ENCODE assay signal across 8 cellular contexts in the genomic region with DNA sequence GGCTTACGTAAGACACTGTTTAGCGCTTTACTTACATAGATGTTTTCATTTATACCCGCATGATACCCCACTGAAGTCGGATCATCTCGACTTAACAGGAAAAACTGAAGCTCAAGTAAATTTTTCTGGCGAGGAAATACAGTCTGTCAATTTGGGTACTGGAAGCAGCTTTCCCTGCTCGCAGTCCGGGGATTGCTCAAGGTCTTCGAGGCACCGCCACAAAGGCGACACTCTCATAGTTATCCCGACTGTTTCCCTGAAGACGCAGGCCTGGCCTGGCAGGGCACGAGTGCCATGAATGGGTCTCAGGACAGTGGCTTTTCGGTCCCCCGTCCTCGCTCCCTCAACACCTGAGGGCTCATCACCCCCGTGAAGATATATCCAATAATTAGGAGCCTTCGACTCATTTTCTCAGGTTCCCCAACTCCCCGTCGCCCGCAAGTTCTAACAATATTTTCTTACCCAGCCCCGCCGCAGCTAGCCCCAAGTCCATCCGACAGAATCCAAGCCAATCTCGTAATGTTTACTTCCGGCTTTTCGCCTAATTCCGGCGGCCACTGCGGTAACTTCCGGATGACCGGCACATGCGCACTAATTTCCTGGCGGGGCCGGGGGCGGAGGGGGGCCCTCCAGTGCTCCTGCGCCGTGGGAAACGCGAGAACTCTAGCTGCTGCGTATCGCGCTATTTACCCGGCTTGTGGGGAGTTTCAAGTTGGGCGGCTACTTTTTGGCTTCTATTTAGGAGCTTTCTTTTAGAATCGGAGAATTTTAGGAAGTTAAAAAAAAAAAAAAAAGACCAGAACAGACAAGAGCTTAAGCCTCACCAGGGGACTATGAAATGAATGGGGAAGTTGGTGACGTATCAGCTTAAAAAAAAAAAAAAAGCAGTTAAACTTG. TPM values are rescaled to one million over a fixed set of nuclear protein-coding genes. Genes with fewer than 3 reads are reported as not detected.
A peak's percentile ranks its signal among the peaks of the same experiment; 100 is the strongest.
DNase-seq lines count a peak whose midpoint lies in the region; ATAC-seq and TF ChIP-seq lines count a peak whose summit lies in the region.

A gene (minus strand): TSS at position 521 of the 897 bp plus-strand sequence. CDS start 3,787 bp downstream, outside the sequence.

- H3K4me1 Mint-ChIP-seq in activated naive CD4-positive, alpha-beta T cell treated with anti-CD3 and anti-CD28 coated beads for 36 hours (ENCODE audit: low read depth) = peaks cover 43% of the 10 kb centered on the region

- H3K9me3 Mint-ChIP-seq in activated naive CD4-positive, alpha-beta T cell treated with anti-CD3 and anti-CD28 coated beads for 36 hours = no peaks in the 10 kb centered on the region

- peak; percentile 94 for ATAC-seq in gastroesophageal sphincter

- H3K27me3 Mint-ChIP-seq in activated naive CD4-positive, alpha-beta T cell treated with anti-CD3 and anti-CD28 coated beads for 36 hours (ENCODE audit: low read depth) = no peaks in the 10 kb centered on the region

- 0 to 1% methylated on average over 9 to 45 of the region's 48 CpGs for WGBS in gastroesophageal sphincter (ENCODE audit: low coverage in 1 of 2), 2 donors

- H3K9me3 ChIP-seq in gastroesophageal sphincter = no peaks in the 10 kb centered on the region

- intact Hi-C loops in activated naive CD4-positive, alpha-beta T cell treated with anti-CD3 and anti-CD28 coated beads for 36 hours (cut with micrococcal nuclease) = loop anchor here (1.0 to 10.0 kb wide), 5 partner anchors 19 to 1214 kb away; a partner anchor contains a TSS

- no peaks in the 10 kb centered on the region for H3K27me3 ChIP-seq in gastroesophageal sphincter

- H3K4me3 Mint-ChIP-seq in activated naive CD4-positive, alpha-beta T cell treated with anti-CD3 and anti-CD28 coated beads for 36 hours = peak within 1 kb of the TSS; percentile 97

- no peak for TF ChIP-seq EP300 in gastroesophageal sphincter (IDR thresholded peaks at IDR 0.05)

- DNase-seq in GM03348 (ENCODE audit: low spot score) = peak; percentile 95
- peak; percentile 89 for DNase-seq in HFF-Myc (ENCODE audit: extremely low read depth, low read depth)
- peak; percentile 95 for DNase-seq in NAMALWA (ENCODE audit: low spot score)
- peak; percentile 90 for DNase-seq in SK-N-DZ (ENCODE audit: low spot score)
- DNase-seq in activated naive CD4-positive, alpha-beta T cell treated with anti-CD3 and anti-CD28 coated beads for 36 hours = peak; percentile 96
- peak; percentile 78 for DNase-seq in non-pigmented ciliary epithelial cell (ENCODE audit: low read depth)
- DNase-seq in superior temporal gyrus (ENCODE audit: extremely low spot score) = peak; percentile 92

- peak within 1 kb of the TSS; percentile 93 for H3K4me3 ChIP-seq in HFF-Myc (replicated peaks; ENCODE audit: low read depth, low read length)
- peak within 1 kb of the TSS; percentile 75 to 79 for H3K4me3 ChIP-seq in gastroesophageal sphincter

- H3K27ac ChIP-seq in gastroesophageal sphincter = peak within 1 kb of the TSS; percentile 76 to 90 (median 90)

- peaks cover 23% of the 10 kb centered on the region for H3K36me3 Mint-ChIP-seq in activated naive CD4-positive, alpha-beta T cell treated with anti-CD3 and anti-CD28 coated beads for 36 hours (ENCODE audit: low read depth)

- peak; percentile 25 to 73 for TF ChIP-seq POLR2A in gastroesophageal sphincter (IDR thresholded peaks at IDR 0.05)

- H3K27ac Mint-ChIP-seq in activated naive CD4-positive, alpha-beta T cell treated with anti-CD3 and anti-CD28 coated beads for 36 hours = peak within 1 kb of the TSS; percentile 94

- no peak for TF ChIP-seq CTCF in HFF-Myc (IDR thresholded peaks at IDR 0.05; ENCODE audit: low read depth, low read length, missing control alignments)
- TF ChIP-seq CTCF in gastroesophageal sphincter (IDR thresholded peaks at IDR 0.05) = no peak

- H3K36me3 ChIP-seq in gastroesophageal sphincter = peaks cover 0 to 19% of the 10 kb centered on the region in 2 donors

- H3K4me1 ChIP-seq in gastroesophageal sphincter = peaks cover 8 to 54% (median 12%) of the 10 kb centered on the region in 3 donors

- CTCF ChIA-PET in activated naive CD4-positive, alpha-beta T cell treated with anti-CD3 and anti-CD28 coated beads for 36 hours (lab: Charles Lee) = interaction anchor here (1.3 to 7.7 kb wide), 2 partner anchors 15 to 20 kb away, joined by 3 to 61 read pairs; no protein-coding TSS in a partner anchor

RNA-seq across cellular contexts. Expression of the gene that starts here (rescaled TPM):
- polyA plus RNA-seq in SK-N-DZ (2014; cell fraction: cytosol; rRNA removed) = 44.7 and 74.3 TPM in 2 replicates
- 23.7 and 28.2 TPM in 2 replicates for polyA plus RNA-seq in SK-N-DZ (2014; cell fraction: nucleus; rRNA removed)
- 10 to 100 TPM; 33.2 to 34.3 TPM for total RNA-seq in activated naive CD4-positive, alpha-beta T cell treated with anti-CD3 and anti-CD28 coated beads for 36 hours
- 100 to 1,000 TPM in 1 of 4 donors, 10 to 100 TPM in 3; 52.6 to 133 (median 88.3) TPM for total RNA-seq in gastroesophageal sphincter

Comparison
In these comparisons a context has a peak if more than half of its experiments do, and no peak if none do; other contexts are left out.
1. Peak in every context shown above with its lines: DNase-seq, ATAC-seq, H3K4me3 ChIP-seq and H3K27ac ChIP-seq.